1 cellular context compared by ENCODE assay signal in genomic region chr4:39337841-39338240, GRCh38.
A peak's percentile ranks its signal among the peaks of the same experiment; 100 is the strongest.
TF ChIP-seq lines count a peak whose summit lies in the region.

No MANE protein-coding gene starts in this region.

TF ChIP-seq in HepG2, 621 proteins besides CTCF, POLR2A, EP300 and RAD21 (continued from another document):
- TF ChIP-seq ZBTB34 (CRISPR knock-in tag; IDR thresholded peaks at IDR 0.05) = 0 out of 2 replicates have a peak, but pooled peaks have one; percentile 57
- TF ChIP-seq MIER3 (CRISPR knock-in tag; IDR thresholded peaks at IDR 0.05; ENCODE audit: borderline replicate concordance) = peak; percentile 55; the same call in 1 of the 2 replicates
- TF ChIP-seq ZFP1 (CRISPR knock-in tag; IDR thresholded peaks at IDR 0.05) = 0 out of 2 replicates have a peak, but pooled peaks have one; percentile 33
- peak; percentile 53; the same call in 1 of the 2 replicates for TF ChIP-seq ELF3 (CRISPR knock-in tag; IDR thresholded peaks at IDR 0.05)
- TF ChIP-seq ZFAT (CRISPR knock-in tag; conservative IDR thresholded peaks at IDR 0.05) = no peak
- TF ChIP-seq HNRNPH1 (optimal IDR thresholded peaks at IDR 0.05; ENCODE audit: low read depth, low read length) = no peak
- no peak for TF ChIP-seq FOXP1 (IDR thresholded peaks at IDR 0.05)
- peak; percentile 86 for TF ChIP-seq FOXP1 (CRISPR knock-in tag; IDR thresholded peaks at IDR 0.05)
- TF ChIP-seq RCOR2 (CRISPR knock-in tag; IDR thresholded peaks at IDR 0.05) = peak; percentile 75; the same call in 1 of the 2 replicates
- no peak for TF ChIP-seq SMYD3 (CRISPR knock-in tag; IDR thresholded peaks at IDR 0.05)
- no peak for TF ChIP-seq ZNF260 (CRISPR knock-in tag; IDR thresholded peaks at IDR 0.05; ENCODE audit: borderline replicate concordance, low read depth)
- TF ChIP-seq CREM (IDR thresholded peaks at IDR 0.05) = peak; percentile 69
- no peak for TF ChIP-seq CREM (CRISPR knock-in tag; IDR thresholded peaks at IDR 0.05)
- 0 out of 2 replicates have a peak, but pooled peaks have one; percentile 49 for TF ChIP-seq SNAPC2 (CRISPR knock-in tag; IDR thresholded peaks at IDR 0.05)
- no peak for TF ChIP-seq EHMT2 (IDR thresholded peaks at IDR 0.05; ENCODE audit: borderline replicate concordance, low read depth, low read length)
- peak; percentile 95 for TF ChIP-seq MIXL1 (CRISPR knock-in tag; IDR thresholded peaks at IDR 0.05)
- TF ChIP-seq HNF1A (IDR thresholded peaks at IDR 0.05; ENCODE audit: low read depth) = no peak
- peak; percentile 50; the same call in 1 of the 2 replicates for TF ChIP-seq HNF1A (CRISPR knock-in tag; IDR thresholded peaks at IDR 0.05; ENCODE audit: borderline replicate concordance)
- no peak for TF ChIP-seq HOXD1 (CRISPR knock-in tag; IDR thresholded peaks at IDR 0.05)
- no peak for TF ChIP-seq GLI4 (CRISPR knock-in tag; IDR thresholded peaks at IDR 0.05; ENCODE audit: borderline replicate concordance)
- TF ChIP-seq TFDP2 (CRISPR knock-in tag; IDR thresholded peaks at IDR 0.05) = 0 out of 2 replicates have a peak, but pooled peaks have one; percentile 23
- no peak for TF ChIP-seq YEATS2 (CRISPR knock-in tag; IDR thresholded peaks at IDR 0.05; ENCODE audit: borderline replicate concordance)
- TF ChIP-seq ZNF24 (IDR thresholded peaks at IDR 0.05) = no peak
- TF ChIP-seq MAZ (IDR thresholded peaks at IDR 0.05; ENCODE audit: borderline replicate concordance, low read depth, low read length) = no peak
- TF ChIP-seq MAZ (CRISPR knock-in tag; IDR thresholded peaks at IDR 0.05; ENCODE audit: low read depth) = no peak
- no peak for TF ChIP-seq RBFOX2 (IDR thresholded peaks at IDR 0.05; ENCODE audit: low read depth, low read length)
- no peak for TF ChIP-seq SNAPC4 (CRISPR knock-in tag; IDR thresholded peaks at IDR 0.05)
- TF ChIP-seq ZNF136 (CRISPR knock-in tag; IDR thresholded peaks at IDR 0.05; ENCODE audit: low read depth) = no peak; the same call in 1 of the 2 replicates
- TF ChIP-seq BCL6 (CRISPR knock-in tag; IDR thresholded peaks at IDR 0.05) = peak; percentile 82
- peak; percentile 75 for TF ChIP-seq RERE (CRISPR knock-in tag; IDR thresholded peaks at IDR 0.05; ENCODE audit: low read depth)
- peak; percentile 81; the same call in 1 of the 2 replicates for TF ChIP-seq HOMEZ (CRISPR knock-in tag; IDR thresholded peaks at IDR 0.05; ENCODE audit: low read depth)
- TF ChIP-seq TBP (CRISPR knock-in tag; IDR thresholded peaks at IDR 0.05) = no peak
